ENCODE assay signal across 8 cellular contexts in genomic region chr14:34875031-34875922, GRCh38. TPM values are rescaled to one million over a fixed set of nuclear protein-coding genes. Genes with fewer than 3 reads are reported as not detected.
DNase-seq lines count a peak whose midpoint lies in the region; TF ChIP-seq lines count a peak whose summit lies in the region.

Gene BAZ1A (minus strand): TSS chr14:34875360. CDS start chr14:34874604, 756 bp downstream.

- TF ChIP-seq POLR2A in NB4 (IDR thresholded peaks at IDR 0.05; ENCODE audit: extremely low read depth, insufficient read length) (peak; percentile 74), transverse colon (IDR thresholded peaks at IDR 0.05) (peak; percentile 92)

- peak within 1 kb of the TSS; percentile 100 for H3K4me2 ChIP-seq in osteoblast (ENCODE audit: insufficient read depth, low read length)

- no peak for TF ChIP-seq CTCF in GM06990 (IDR thresholded peaks at IDR 0.05; ENCODE audit: insufficient read depth, low read length, poor library complexity, severe bottlenecking)
- TF ChIP-seq CTCF in HFF-Myc (IDR thresholded peaks at IDR 0.05; ENCODE audit: low read depth, low read length, missing control alignments), result no peak
- no peak for TF ChIP-seq CTCF in NB4 (IDR thresholded peaks at IDR 0.05; ENCODE audit: low read depth, low read length)
- TF ChIP-seq CTCF in osteoblast (IDR thresholded peaks at IDR 0.05; ENCODE audit: extremely low read depth, low read depth, low read length), result no peak
- peak; percentile 12 to 42 (median 28) for TF ChIP-seq CTCF in transverse colon (IDR thresholded peaks at IDR 0.05)

- H3K27me3 ChIP-seq in GM06990 (replicated peaks; ENCODE audit: control insufficient read depth, insufficient read depth, low read length) (no peaks in the 10 kb centered on the region), osteoblast (ENCODE audit: insufficient read depth, low read length) (no peaks in the 10 kb centered on the region), transverse colon (no peaks in the 10 kb centered on the region)

- in situ Hi-C loops in transverse colon (cut with MboI; ENCODE audit: low pct_ligation_motif_present in 1 of 4, low pct_unique_long_range_greater_than_20kb in 1 of 4, low sequenced_read_pairs in 3 of 4), result loop anchor here in 2 of 4 donors (10.0 kb wide), 3 partner anchors 110 to 540 kb away; partner anchors contain the start of genes PPP2R3C (in 1 of the 2), PRORP (in 1 of the 2) and SRP54 (in 1 of the 2)

- H3K4me1 ChIP-seq in osteoblast (ENCODE audit: insufficient read depth, low read length), result peaks cover 3% of the 10 kb centered on the region
- H3K4me1 ChIP-seq in transverse colon, result peaks cover 0 to 25% (median 13%) of the 10 kb centered on the region in 4 donors

- H3K79me2 ChIP-seq in osteoblast (ENCODE audit: insufficient read depth, low read length), result peaks cover 40% of the 10 kb centered on the region

- H2AFZ ChIP-seq in osteoblast (ENCODE audit: low read length), result peak within 1 kb of the TSS; percentile 91

- TF ChIP-seq EP300 in transverse colon (IDR thresholded peaks at IDR 0.05; ENCODE audit: low read depth), result no peak

- peak within 1 kb of the TSS; percentile 86 for H3K27ac ChIP-seq in osteoblast (ENCODE audit: low read depth, low read length)
- H3K27ac ChIP-seq in transverse colon, result peak within 1 kb of the TSS; percentile 99 to 100 (median 99)

- H4K20me1 ChIP-seq in osteoblast (ENCODE audit: insufficient read depth, low read length), result peaks cover 3% of the 10 kb centered on the region

- H3K9me3 ChIP-seq in osteoblast (ENCODE audit: low read depth, low read length) (no peaks in the 10 kb centered on the region), transverse colon (no peaks in the 10 kb centered on the region)

- peak within 1 kb of the TSS; percentile 81 for H3K4me3 ChIP-seq in GM06990 (replicated peaks; ENCODE audit: low read depth, low read length)
- peak within 1 kb of the TSS; percentile 94 for H3K4me3 ChIP-seq in HFF-Myc (replicated peaks; ENCODE audit: low read depth, low read length)
- H3K4me3 ChIP-seq in NB4 (ENCODE audit: low read depth, low read length), result peak within 1 kb of the TSS; percentile 69
- H3K4me3 ChIP-seq in osteoblast (ENCODE audit: insufficient read depth, low read length), result peak within 1 kb of the TSS; percentile 92
- H3K4me3 ChIP-seq in transverse colon, result peak within 1 kb of the TSS; percentile 70 to 99 (median 88)

- intact Hi-C loops in head of caudate nucleus (cut with DNase I) (loop anchor here (2.0 to 10.0 kb wide), 3 partner anchors 108 to 170 kb away; partner anchors contain the start of genes CFL2, FAM177A1 and SRP54), transverse colon (cut with DNase I; ENCODE audit: low total_unique reads) (loop anchor here (10.0 kb wide), 1 partner anchor 110 kb away; the partner anchor contains the start of gene SRP54)

- WGBS in transverse colon (ENCODE audit: low coverage in 1 of 2), 2 donors, result 0 to 2% methylated on average over 4 to 41 of the region's 46 CpGs

- DNase-seq in GM06990 (ENCODE audit: extremely low read depth, insufficient read length), result peak; percentile 74
- DNase-seq in HFF-Myc (ENCODE audit: extremely low read depth, low read depth), result peak; percentile 65
- DNase-seq in NB4 (ENCODE audit: low read depth), result peak; percentile 89
- DNase-seq in SK-N-DZ (ENCODE audit: low spot score), result peak; percentile 91
- peak; percentile 2 for DNase-seq in activated naive CD8-positive, alpha-beta T cell treated with anti-CD3 and anti-CD28 coated beads, Interleukin-2, amount 50 U/mL, for 16 hours (ENCODE audit: low read depth, low spot score)
- peak in 40 of 42 donors; percentile 16 to 84 (median 66) for DNase-seq in head of caudate nucleus
- peak; percentile 95 for DNase-seq in osteoblast (ENCODE audit: insufficient read length, low spot score, missing footprints)
- DNase-seq in transverse colon, result peak; percentile 76

- no peaks in the 10 kb centered on the region for H3K36me3 ChIP-seq in GM06990 (ENCODE audit: control insufficient read depth, insufficient read depth, low read length)
- no peaks in the 10 kb centered on the region for H3K36me3 ChIP-seq in osteoblast (ENCODE audit: insufficient read depth, low read length)
- no peaks in the 10 kb centered on the region for H3K36me3 ChIP-seq in transverse colon

RNA-seq across cellular contexts. Expression of gene BAZ1A, which starts in this region (rescaled TPM):
- 40.2 and 45.0 TPM in 2 replicates for polyA plus RNA-seq in SK-N-DZ (2014; cell fraction: cytosol; rRNA removed)
- polyA plus RNA-seq in SK-N-DZ (2014; cell fraction: nucleus; rRNA removed), result 40.2 and 44.7 TPM in 2 replicates
- total RNA-seq in osteoblast (23.9 and 25.9 TPM in 2 replicates), transverse colon (10 to 100 TPM; 25.8 to 48.1 (median 41.0) TPM)

Comparison
In these comparisons a context has a peak if more than half of its experiments do, and no peak if none do; other contexts are left out.
1. Peak in every context shown above with its lines: DNase-seq, H3K4me3 ChIP-seq and H3K27ac ChIP-seq.
2. DNase-seq: peak in every context shown above with its lines; median percentile 95 in osteoblast; 91 in SK-N-DZ; 89 in NB4; 76 in transverse colon; 74 in GM06990; 66 in head of caudate nucleus; 65 in HFF-Myc; 2 in activated naive CD8-positive, alpha-beta T cell treated with anti-CD3 and anti-CD28 coated beads, Interleukin-2, amount 50 U/mL, for 16 hours.
3. CTCF ChIP-seq: peak in transverse colon (5 of 5); none in GM06990 (single experiment), HFF-Myc (single experiment), NB4 (single experiment) and osteoblast (single experiment).